8 cellular contexts compared by ENCODE assay signal in genomic region chr14:54567224-54567633, GRCh38. TPM values are rescaled to one million over a fixed set of nuclear protein-coding genes. Genes with fewer than 3 reads are reported as not detected.
DNase-seq lines count a peak whose midpoint lies in the region; ATAC-seq and TF ChIP-seq lines count a peak whose summit lies in the region.

No MANE protein-coding gene starts in this region.

- H3K27ac ChIP-seq in HUES48 (ENCODE audit: low read depth, low read length) (peak overlapping the region; percentile 59), subcutaneous abdominal adipose tissue (ENCODE audit: low read depth, low read length) (peak overlapping the region; percentile 99)

- in situ Hi-C loops in astrocyte of the spinal cord (cut with HindIII; ENCODE audit: low sequenced_read_pairs) = no loop called here

- TF ChIP-seq CTCF in astrocyte of the spinal cord (IDR thresholded peaks at IDR 0.05; ENCODE audit: low read depth, low read length) = no peak

- H3K9ac ChIP-seq in HUES48 (ENCODE audit: low read depth, low read length) = peak overlapping the region; percentile 73
- H3K9ac ChIP-seq in subcutaneous abdominal adipose tissue (ENCODE audit: low read length in 5 of 5) = peak overlapping the region; percentile 56 to 99 (median 88)

- ATAC-seq in GM19023 (IDR thresholded peaks at IDR 0.05; ENCODE audit: unreplicated experiment) (no peak), HG03097 (IDR thresholded peaks at IDR 0.05; ENCODE audit: low FRiP score, unreplicated experiment) (no peak)

- H3K4me3 ChIP-seq in GM08714 (ENCODE audit: low read length) (peak overlapping the region; percentile 72), HUES48 (ENCODE audit: low read depth, low read length) (peak overlapping the region; percentile 86), astrocyte of the spinal cord (ENCODE audit: low read depth, low read length) (peak overlapping the region; percentile 79), subcutaneous abdominal adipose tissue (ENCODE audit: low read depth in 1 of 5, low read length in 5 of 5) (peak overlapping the region; percentile 77 to 92 (median 84))

- H3K4me1 ChIP-seq in HUES48 (ENCODE audit: control insufficient read depth, insufficient read depth, low read length) (peaks cover 19% of the 10 kb centered on the region), subcutaneous abdominal adipose tissue (ENCODE audit: control insufficient read depth in 5 of 5, insufficient read depth in 5 of 5, low read length in 5 of 5) (peaks cover 5 to 44% (median 34%) of the 10 kb centered on the region in 5 donors)

- H3K27me3 ChIP-seq in HUES48 (ENCODE audit: control insufficient read depth, insufficient read depth, low read length) (peaks cover 34% of the 10 kb centered on the region), subcutaneous abdominal adipose tissue (ENCODE audit: control insufficient read depth in 5 of 5, insufficient read depth in 4 of 5, low read length in 5 of 5) (no peaks in the 10 kb centered on the region)

- H3K36me3 ChIP-seq in HUES48 (ENCODE audit: control insufficient read depth, insufficient read depth, low read length) = no peaks in the 10 kb centered on the region
- peaks cover 0 to 12% (median 5%) of the 10 kb centered on the region in 5 donors for H3K36me3 ChIP-seq in subcutaneous abdominal adipose tissue (ENCODE audit: control insufficient read depth in 5 of 5, insufficient read depth in 5 of 5, low read length in 5 of 5)

- DNase-seq in astrocyte of the spinal cord (ENCODE audit: low read depth, low spot score) = no peak
- DNase-seq in kidney tubule cell (ENCODE audit: low spot score) = peak; percentile 52
- no peak for DNase-seq in occipital lobe (lab: John Stamatoyannopoulos, UW)

- H3K9me3 ChIP-seq in HUES48 (ENCODE audit: control insufficient read depth, insufficient read depth, low read length) (no peaks in the 10 kb centered on the region), subcutaneous abdominal adipose tissue (ENCODE audit: control insufficient read depth in 5 of 5, low read length in 5 of 5) (peaks cover 0 to 4% (median under 1%) of the 10 kb centered on the region in 5 donors)

RNA-seq across cellular contexts. Expression of gene SAMD4A, which starts 0.3 kb away (rescaled TPM):
- total RNA-seq in occipital lobe = 17.3 TPM

RNA-seq across cellular contexts. Expression of gene CGRRF1, which starts 57.5 kb away (rescaled TPM):
- total RNA-seq in occipital lobe = 18.9 TPM
